In the genomic region with DNA sequence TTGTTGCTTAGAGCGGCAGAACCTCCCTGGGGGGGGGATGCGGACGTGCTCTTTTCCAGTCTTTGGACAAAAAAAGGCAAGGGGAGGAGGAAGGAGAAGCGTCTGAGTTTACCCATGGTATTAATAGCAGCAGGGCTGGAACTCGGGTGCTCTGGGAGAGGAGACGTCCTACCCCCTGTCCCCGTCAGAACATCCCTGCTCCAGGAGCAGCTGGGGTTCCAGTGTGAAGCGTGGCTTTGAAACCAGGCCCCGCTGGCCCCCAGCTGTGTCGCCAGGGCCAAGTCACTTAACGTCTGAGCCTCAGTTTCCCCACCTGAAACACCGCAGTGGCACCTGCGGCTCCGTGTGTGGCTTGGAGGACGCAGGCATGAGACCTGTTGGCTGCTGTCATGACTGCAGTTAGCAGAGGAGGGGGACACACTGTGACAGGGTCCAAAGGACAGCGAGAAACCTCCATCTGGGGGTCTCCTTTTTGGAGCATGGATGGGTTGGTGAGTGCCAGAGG, we compare ENCODE assay signal across 17 cellular contexts. TPM values are rescaled to one million over a fixed set of nuclear protein-coding genes. Genes with fewer than 3 reads are reported as not detected.
DNase-seq lines count a peak whose midpoint lies in the region; ATAC-seq and TF ChIP-seq lines count a peak whose summit lies in the region.
"Had no signal": no experiment of that assay in that cellular context is flagged by ENCODE, and none has a peak within 500 bp of the region (broad histone marks: within the 10 kb centered on the region; RNA-seq: fewer than 3 reads in every experiment).

No MANE protein-coding gene starts in this region.

- H3K27me3 Mint-ChIP-seq in effector memory CD8-positive, alpha-beta T cell = peaks cover 37 to 60% of the 10 kb centered on the region in 2 donors

- H3K4me3 ChIP-seq in thoracic aorta = peak overlapping the region; percentile 68
- H3K4me3 ChIP-seq: MG63 had no signal

- peak; percentile 19 for ATAC-seq in GM18511 (IDR thresholded peaks at IDR 0.05; ENCODE audit: unreplicated experiment)
- peak; percentile 7 for ATAC-seq in HG03159 (IDR thresholded peaks at IDR 0.05; ENCODE audit: unreplicated experiment)
- no peak for ATAC-seq in effector memory CD8-positive, alpha-beta T cell (replicated peaks)
- no peak for ATAC-seq in thoracic aorta (ENCODE audit: insufficient number of reproducible peaks, low FRiP score, low read depth)
- ATAC-seq in GM18502 (IDR thresholded peaks at IDR 0.05; ENCODE audit: poor library complexity, unreplicated experiment) = no peak
- no peak for ATAC-seq in HG02840 (IDR thresholded peaks at IDR 0.05; ENCODE audit: low FRiP score, unreplicated experiment)
- ATAC-seq: sciatic nerve had no signal

- no peaks in the 10 kb centered on the region for H3K36me3 ChIP-seq in thoracic aorta
- H3K36me3 ChIP-seq: MG63 had no signal

- no peak overlapping the region for H3K27ac Mint-ChIP-seq in effector memory CD8-positive, alpha-beta T cell

- H3K4me1 Mint-ChIP-seq in effector memory CD8-positive, alpha-beta T cell (ENCODE audit: low read depth in 2 of 2) = peaks cover 8 to 14% of the 10 kb centered on the region in 2 donors

- DNase-seq in effector memory CD8-positive, alpha-beta T cell = no peak
- DNase-seq in thoracic aorta (ENCODE audit: low spot score) = no peak
- DNase-seq in head of caudate nucleus = no peak
- DNase-seq: activated gamma-delta T cell treated with Interleukin-2 at 50 U/mL for 16 hours, aorta, erythroblast, mammary epithelial cell, MG63, NCI-H2029, NCI-H510A treated with DMSO at 0.1 percent for 48 hours, SHP77 treated with DMSO at 0.1 percent for 48 hours had no signal

- TF ChIP-seq CTCF in thoracic aorta (IDR thresholded peaks at IDR 0.05) = no peak

- H3K27me3 ChIP-seq in thoracic aorta (replicated peaks; ENCODE audit: insufficient read depth) = peaks cover 8% of the 10 kb centered on the region

- H3K4me3 Mint-ChIP-seq in effector memory CD8-positive, alpha-beta T cell = peak overlapping the region; percentile 23 to 54

- no peak overlapping the region for H3K27ac ChIP-seq in thoracic aorta

- H3K9me3 Mint-ChIP-seq in effector memory CD8-positive, alpha-beta T cell = no peaks in the 10 kb centered on the region

- intact Hi-C loops in head of caudate nucleus (cut with DNase I) = loop anchor here (10.0 kb wide), 1 partner anchor 125 kb away; no protein-coding TSS in a partner anchor

- no peaks in the 10 kb centered on the region for H3K9me3 ChIP-seq in thoracic aorta
- H3K9me3 ChIP-seq: MG63 had no signal

- peaks cover 19 to 30% of the 10 kb centered on the region in 2 donors for H3K4me1 ChIP-seq in thoracic aorta (ENCODE audit: control insufficient read depth in 1 of 2, low read depth in 2 of 2)

- peaks cover 2% of the 10 kb centered on the region for H3K36me3 Mint-ChIP-seq in effector memory CD8-positive, alpha-beta T cell (ENCODE audit: insufficient read depth)

RNA-seq across cellular contexts. Expression of a gene that starts 1.4 kb away (rescaled TPM):
- 1 to 10 TPM; 1.4 to 3.7 TPM for total RNA-seq in thoracic aorta
- total RNA-seq: HT1080 had no signal

RNA-seq across cellular contexts. Expression of a gene that starts 57.6 kb away (rescaled TPM):
- total RNA-seq in thoracic aorta = 10 to 100 TPM; 58.6 to 69.3 TPM

Comparison
In these comparisons a context has a peak if more than half of its experiments do, and no peak if none do; other contexts are left out.
1. ATAC-seq: peak in GM18511 (single experiment) and HG03159 (single experiment); none in effector memory CD8-positive, alpha-beta T cell (single experiment), thoracic aorta (single experiment), GM18502 (single experiment) and HG02840 (single experiment).